ENCODE assay signal across 8 cellular contexts in the genomic region with DNA sequence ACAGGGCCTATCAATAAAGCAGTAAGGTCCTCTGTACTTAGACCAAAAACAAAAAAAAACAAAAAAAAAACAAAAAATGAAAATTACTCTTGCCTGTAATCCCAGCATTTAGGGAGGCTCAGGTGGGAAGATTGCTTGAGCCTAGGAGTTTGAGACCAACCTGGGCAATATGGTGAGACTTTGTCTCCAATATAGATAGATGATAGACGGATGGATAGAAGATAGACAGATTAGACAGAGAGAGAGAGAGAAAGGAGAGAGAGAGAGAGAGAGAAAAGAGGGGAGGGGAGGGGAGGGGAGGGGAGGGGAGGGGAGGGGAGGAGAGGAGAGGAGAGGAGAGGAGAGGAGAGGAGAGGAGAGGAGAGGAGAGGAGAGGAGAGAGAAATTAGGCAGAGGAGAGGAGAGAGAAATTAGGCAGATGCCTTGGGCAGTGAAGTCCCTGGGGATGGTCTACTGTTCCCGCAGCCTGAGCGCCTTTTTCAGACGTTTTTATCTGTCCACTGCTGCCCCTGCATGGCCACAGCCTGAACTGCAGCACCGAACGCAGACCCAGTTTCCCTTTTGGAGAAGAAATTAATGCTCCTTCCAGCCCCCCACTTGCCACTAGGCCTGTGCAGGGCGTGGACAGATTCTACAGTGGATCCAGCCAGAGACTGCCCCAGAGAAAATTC. TPM values are rescaled to one million over a fixed set of nuclear protein-coding genes. Genes with fewer than 3 reads are reported as not detected.
A peak's percentile ranks its signal among the peaks of the same experiment; 100 is the strongest.
DNase-seq lines count a peak whose midpoint lies in the region; ATAC-seq and TF ChIP-seq lines count a peak whose summit lies in the region.

No MANE protein-coding gene starts in this region.

- intact Hi-C loops in stomach (cut with DNase I; ENCODE audit: low total_unique reads) = loop anchor here (10.0 kb wide), 1 partner anchor 93 kb away; no protein-coding TSS in a partner anchor

- peak; percentile 90 for DNase-seq in DMS79 treated with DMSO at 0.1 percent for 48 hours (lab: John Stamatoyannopoulos, UW)
- peak; percentile 66 for DNase-seq in RPMI7951 (ENCODE audit: low read depth)
- peak; percentile 52 for DNase-seq in activated T-helper 1 cell treated with Interleukin-2 at 50 U/mL for 16 hours (ENCODE audit: low read depth)
- DNase-seq in fibroblast of the aortic adventitia (ENCODE audit: low read depth) = peak; percentile 75
- DNase-seq in nucleus accumbens (lab: John Stamatoyannopoulos, UW) = peak in 50 of 56 donors; percentile 7 to 85 (median 45)
- peak; percentile 82 for DNase-seq in stomach

- no peak for ATAC-seq in GM19324 (IDR thresholded peaks at IDR 0.05; ENCODE audit: low FRiP score, unreplicated experiment)

- no peak for TF ChIP-seq EP300 in stomach (IDR thresholded peaks at IDR 0.05)

- H3K27me3 ChIP-seq in stomach = no peaks in the 10 kb centered on the region

- no peak overlapping the region for H3K4me3 ChIP-seq in fibroblast of the aortic adventitia (ENCODE audit: low read depth, low read length)
- no peak overlapping the region for H3K4me3 ChIP-seq in stomach

- H3K27ac ChIP-seq in stomach = peak overlapping the region in 1 of 5 donors; percentile 39

- H3K4me1 ChIP-seq in stomach = peaks cover 0 to 12% (median 10%) of the 10 kb centered on the region in 4 donors

- WGBS in stomach, 5 donors = 0 to 3% (median 2%) methylated on average over 7 of the region's 7 CpGs

- TF ChIP-seq CTCF in LNCAP (IDR thresholded peaks at IDR 0.05) (peak; percentile 87), fibroblast of the aortic adventitia (IDR thresholded peaks at IDR 0.05; ENCODE audit: insufficient read depth, low read length) (peak; percentile 90), stomach (IDR thresholded peaks at IDR 0.05) (peak in 5 of 7 experiments; percentile 74 to 94 (median 90))

- no peak for TF ChIP-seq POLR2A in stomach (IDR thresholded peaks at IDR 0.05)

- H3K9me3 ChIP-seq in stomach = no peaks in the 10 kb centered on the region

- H3K36me3 ChIP-seq in stomach = no peaks in the 10 kb centered on the region

RNA-seq across cellular contexts. Expression of a gene that starts 9.8 kb away (rescaled TPM):
- 16.6 and 17.3 TPM in 2 replicates for total RNA-seq in RPMI7951 (2014; rRNA removed; shearing (Covaris generic))
- 11.7 and 17.3 TPM in 2 replicates for total RNA-seq in fibroblast of the aortic adventitia (ENCODE audit: low replicate concordance)
- total RNA-seq in stomach = 10 to 100 TPM in 2 of 5 donors, 1 to 10 TPM in 2, not detected in 1; 1.4 to 21.7 (median 10.7) TPM
- polyA plus RNA-seq in stomach = 1 to 10 TPM; 5.5 to 6.4 (median 6.3) TPM

RNA-seq across cellular contexts. Expression of a gene that starts 10.0 kb away (rescaled TPM):
- 1.7 and 2.1 TPM in 2 replicates for total RNA-seq in RPMI7951 (2014; rRNA removed; shearing (Covaris generic))
- total RNA-seq in fibroblast of the aortic adventitia (ENCODE audit: low replicate concordance) (0.09 and 1.4 TPM in 2 replicates), stomach (10 to 100 TPM in 2 of 5 donors, 1 to 10 TPM in 2, not detected in 1; 6.1 to 47.5 (median 25.3) TPM)
- polyA plus RNA-seq in stomach = 10 to 100 TPM; 48.9 to 67.9 (median 67.4) TPM

RNA-seq across cellular contexts. Expression of a gene that starts 28.4 kb away (rescaled TPM):
- 62.6 and 108 TPM in 2 replicates for total RNA-seq in RPMI7951 (2014; rRNA removed; shearing (Covaris generic))
- total RNA-seq in fibroblast of the aortic adventitia (ENCODE audit: low replicate concordance) (17.9 and 33.5 TPM in 2 replicates), stomach (10 to 100 TPM in 4 of 5 donors, 1 to 10 TPM in 1; 2.3 to 25.5 (median 21.4) TPM)
- 10 to 100 TPM; 87.0 to 96.4 (median 93.1) TPM for polyA plus RNA-seq in stomach

RNA-seq across cellular contexts. Expression of a gene that starts 48.8 kb away (rescaled TPM):
- 0.96 and 3.0 TPM in 2 replicates for total RNA-seq in RPMI7951 (2014; rRNA removed; shearing (Covaris generic))
- total RNA-seq in fibroblast of the aortic adventitia (ENCODE audit: low replicate concordance) = 2.2 and 4.2 TPM in 2 replicates
- total RNA-seq in stomach = 1,000 to 10,000 TPM in 1 of 5 donors, 100 to 1,000 TPM in 4; 205 to 1,183 (median 570) TPM
- polyA plus RNA-seq in stomach = 100 to 1,000 TPM in 1 of 3 donors, 10 to 100 TPM in 2; 70.2 to 585 (median 70.6) TPM

RNA-seq across cellular contexts. Expression of a gene that starts 58.5 kb away (rescaled TPM):
- 47.9 and 51.2 TPM in 2 replicates for total RNA-seq in RPMI7951 (2014; rRNA removed; shearing (Covaris generic))
- total RNA-seq in fibroblast of the aortic adventitia (ENCODE audit: low replicate concordance) (26.3 and 35.5 TPM in 2 replicates), stomach (100 to 1,000 TPM in 1 of 5 donors, 10 to 100 TPM in 4; 15.6 to 119 (median 49.0) TPM)
- polyA plus RNA-seq in stomach = 10 to 100 TPM; 93.2 to 96.5 (median 95.1) TPM
